ENCODE assay signal across 19 cellular contexts in the genomic region with DNA sequence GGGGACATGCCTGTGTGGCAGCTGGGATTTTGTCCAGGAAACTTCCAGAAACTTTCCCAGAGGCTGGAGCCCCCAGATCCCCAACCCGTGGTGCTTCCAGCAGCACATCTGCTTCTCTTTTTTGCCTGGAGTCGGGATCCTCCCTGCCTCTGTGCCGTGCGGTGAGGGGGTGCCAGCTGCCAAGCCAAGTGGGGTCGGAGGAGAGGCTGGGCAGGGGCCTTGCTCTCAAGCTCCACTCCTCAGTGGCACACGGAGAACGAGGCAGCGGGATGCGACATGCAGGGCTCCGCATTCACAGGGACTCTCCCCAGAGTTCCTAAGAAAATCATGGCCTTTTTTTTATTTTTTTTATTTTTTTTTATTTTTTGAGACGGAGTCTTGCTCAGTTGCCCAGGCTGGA.
DNase-seq lines count a peak whose midpoint lies in the region; ATAC-seq and TF ChIP-seq lines count a peak whose summit lies in the region.
"Had no signal": no experiment of that assay in that cellular context is flagged by ENCODE, and none has a peak within 500 bp of the region (broad histone marks: within the 10 kb centered on the region; RNA-seq: fewer than 3 reads in every experiment).

No MANE protein-coding gene starts in this region.

- H3K9ac ChIP-seq in rectal smooth muscle tissue (ENCODE audit: low read length): no peak overlapping the region

- ATAC-seq in left ventricle myocardium superior (no peak), heart right ventricle (no peak), left colon (no peak)
- ATAC-seq: A549; CD8-positive, alpha-beta T cell; PC-3 had no signal

- H3K36me3 ChIP-seq in heart right ventricle (no peaks in the 10 kb centered on the region), rectal smooth muscle tissue (ENCODE audit: control insufficient read depth, insufficient read depth, low read length) (no peaks in the 10 kb centered on the region), MG63 (no peaks in the 10 kb centered on the region)
- H3K36me3 ChIP-seq: SJCRH30 had no signal

- WGBS in heart right ventricle, 2 donors: 86 to 90% methylated on average over 11 of the region's 11 CpGs

- no peak overlapping the region for H3K4me3 ChIP-seq in heart right ventricle
- H3K4me3 ChIP-seq in dorsolateral prefrontal cortex: no peak overlapping the region
- H3K4me3 ChIP-seq in rectal smooth muscle tissue (ENCODE audit: low read length): no peak overlapping the region
- no peak overlapping the region for H3K4me3 ChIP-seq in MG63
- H3K4me3 ChIP-seq: A549, SJCRH30 had no signal

- intact Hi-C loops in left ventricle myocardium superior (cut with micrococcal nuclease): no loop called here
- intact Hi-C loops in heart right ventricle (cut with DNase I): loop anchor here in 1 of 10 donors (5.0 kb wide), 1 partner anchor 68 kb away; no protein-coding TSS in a partner anchor
- intact Hi-C loops in dorsolateral prefrontal cortex (cut with DNase I): loop anchor here in 1 of 2 donors (5.0 kb wide), 1 partner anchor 53 kb away; no protein-coding TSS in a partner anchor
- intact Hi-C loops in left colon (cut with DNase I, micrococcal nuclease): no loop called here

- no peak for TF ChIP-seq CTCF in heart right ventricle (IDR thresholded peaks at IDR 0.05)
- no peak for TF ChIP-seq CTCF in dorsolateral prefrontal cortex (IDR thresholded peaks at IDR 0.05 in 54 of 56, conservative IDR thresholded peaks at IDR 0.05 in 2 of 56; ENCODE audit: low read depth in 1 of 56, partially characterized antibody in 56 of 56)

- peaks cover 0 to 7% (median 0%) of the 10 kb centered on the region in 9 donors for H3K4me1 ChIP-seq in heart right ventricle
- H3K4me1 ChIP-seq in rectal smooth muscle tissue (ENCODE audit: control insufficient read depth, insufficient read depth, low read length): no peaks in the 10 kb centered on the region
- H3K4me1 ChIP-seq: A549 had no signal

- H3K9me3 ChIP-seq in heart right ventricle (peaks cover 0 to 15% (median 8%) of the 10 kb centered on the region in 11 donors), MG63 (no peaks in the 10 kb centered on the region)
- H3K9me3 ChIP-seq: A549, SJCRH30 had no signal

- H3K27ac ChIP-seq in heart right ventricle (no peak overlapping the region), dorsolateral prefrontal cortex (peak overlapping the region; percentile 9 to 100 (median 96)), rectal smooth muscle tissue (ENCODE audit: low read depth, low read length) (peak overlapping the region; percentile 63)
- H3K27ac ChIP-seq: A549, RWPE1, SJCRH30 had no signal

- H3K27me3 ChIP-seq in heart right ventricle (peaks cover 0 to 8% (median 0%) of the 10 kb centered on the region in 7 donors), dorsolateral prefrontal cortex (no peaks in the 10 kb centered on the region), rectal smooth muscle tissue (ENCODE audit: control insufficient read depth, insufficient read depth, low read length) (peaks cover 2% of the 10 kb centered on the region), MG63 (no peaks in the 10 kb centered on the region)
- H3K27me3 ChIP-seq: SJCRH30 had no signal

- DNase-seq in left ventricle myocardium superior (peak; percentile 17), heart right ventricle (no peak), dorsolateral prefrontal cortex (no peak), MG63 (no peak), NCI-H1105 treated with DMSO at 0.1 percent for 48 hours (lab: John Stamatoyannopoulos, UW) (no peak), left colon (no peak)
- DNase-seq: CD8-positive, alpha-beta T cell; GOT3; KBM-7; MV-4-11; NCI-H1417 treated with DMSO at 0.1 percent for 48 hours; NCI-H1930; NCI-H345; NCI-H524 treated with DMSO at 0.1 percent for 48 hours; PC-3; SJCRH30 had no signal

Comparison
In these comparisons a context has a peak if more than half of its experiments do, and no peak if none do; other contexts are left out.
1. H3K27ac ChIP-seq: peak in dorsolateral prefrontal cortex (59 of 59) and rectal smooth muscle tissue (single experiment); none in heart right ventricle (0 of 10).